26 cellular contexts compared by ENCODE assay signal in genomic region chr11:27466363-27466762, GRCh38. TPM values are rescaled to one million over a fixed set of nuclear protein-coding genes. Genes with fewer than 3 reads are reported as not detected.
A peak's percentile ranks its signal among the peaks of the same experiment; 100 is the strongest.
DNase-seq lines count a peak whose midpoint lies in the region; ATAC-seq, FAIRE-seq and TF ChIP-seq lines count a peak whose summit lies in the region.
"Had no signal": no experiment of that assay in that cellular context is flagged by ENCODE, and none has a peak within 500 bp of the region (broad histone marks: within the 10 kb centered on the region; RNA-seq: fewer than 3 reads in every experiment).

No MANE protein-coding gene starts in this region.

- peaks cover 17% of the 10 kb centered on the region for H4K20me1 ChIP-seq in hepatocyte (ENCODE audit: insufficient read depth, poor library complexity, severe bottlenecking)
- peaks cover 93% of the 10 kb centered on the region for H4K20me1 ChIP-seq in smooth muscle cell (ENCODE audit: low read depth)

- no peaks in the 10 kb centered on the region for H3K36me3 Mint-ChIP-seq in activated T-cell treated with anti-CD3 and anti-CD28 coated beads, Interleukin-2, amount 50 U/mL, for 24 hours (ENCODE audit: low read depth)
- H3K36me3 Mint-ChIP-seq: activated naive CD4-positive, alpha-beta T cell treated with anti-CD3 and anti-CD28 coated beads, Interleukin-2, amount 50 U/mL, for 24 hours had no signal

- H3K9me3 Mint-ChIP-seq in activated T-cell treated with anti-CD3 and anti-CD28 coated beads, Interleukin-2, amount 50 U/mL, for 24 hours: no peaks in the 10 kb centered on the region
- H3K9me3 Mint-ChIP-seq: activated CD8-positive, alpha-beta T cell treated with anti-CD3 and anti-CD28 coated beads for 36 hours; activated naive CD4-positive, alpha-beta T cell treated with anti-CD3 and anti-CD28 coated beads, Interleukin-2, amount 50 U/mL, for 24 hours; activated T-helper 2 cell treated with anti-CD3 and anti-CD28 coated beads, Interferon-gamma antibody, Interleukin-2, Interleukin-4, amounts not matched to agents 10 μg/mL and 5 μg/mL and 100 μg/mL, durations not matched to agents 14 hours and 24 hours and 36 hours; central memory CD8-positive, alpha-beta T cell had no signal

- H3K4me1 ChIP-seq in hepatocyte (ENCODE audit: insufficient read depth): peaks cover 52% of the 10 kb centered on the region
- H3K4me1 ChIP-seq in smooth muscle cell (ENCODE audit: low read depth): peaks cover 50% of the 10 kb centered on the region
- peaks cover 2 to 74% (median 39%) of the 10 kb centered on the region in 6 donors for H3K4me1 ChIP-seq in spleen

- no peaks in the 10 kb centered on the region for H3K9me3 ChIP-seq in hepatocyte (ENCODE audit: low read depth)
- no peaks in the 10 kb centered on the region for H3K9me3 ChIP-seq in smooth muscle cell (replicated peaks; ENCODE audit: low read depth)
- H3K9me3 ChIP-seq in spleen: no peaks in the 10 kb centered on the region
- H3K9me3 ChIP-seq: HAP-1, lower lobe of right lung, MG63 had no signal

- no peak for TF ChIP-seq CTCF in RWPE1 (conservative IDR thresholded peaks at IDR 0.05; ENCODE audit: low read depth)
- no peak for TF ChIP-seq CTCF in bronchial epithelial cell (IDR thresholded peaks at IDR 0.05; ENCODE audit: insufficient read depth, low read length, severe bottlenecking)
- no peak for TF ChIP-seq CTCF in hepatocyte (IDR thresholded peaks at IDR 0.05; ENCODE audit: poor library complexity)
- no peak for TF ChIP-seq CTCF in smooth muscle cell (IDR thresholded peaks at IDR 0.05; ENCODE audit: borderline replicate concordance, insufficient read depth, poor library complexity, severe bottlenecking)
- TF ChIP-seq CTCF in spleen (IDR thresholded peaks at IDR 0.05 in 8 of 11, conservative IDR thresholded peaks at IDR 0.05 in 3 of 11): no peak

- no peaks in the 10 kb centered on the region for H3K9me2 ChIP-seq in hepatocyte (replicated peaks; ENCODE audit: insufficient read depth)

- H3K4me2 ChIP-seq in hepatocyte: peak overlapping the region; percentile 14
- peak overlapping the region; percentile 62 for H3K4me2 ChIP-seq in smooth muscle cell

- H3K27me3 Mint-ChIP-seq in activated T-cell treated with anti-CD3 and anti-CD28 coated beads, Interleukin-2, amount 50 U/mL, for 24 hours: peaks cover 46% of the 10 kb centered on the region

- H3K4me3 ChIP-seq in bronchial epithelial cell (ENCODE audit: low read depth, low read length) (no peak overlapping the region), hepatocyte (no peak overlapping the region), smooth muscle cell (no peak overlapping the region), spleen (no peak overlapping the region)
- H3K4me3 ChIP-seq: HAP-1, lower lobe of right lung, MG63 had no signal

- no peak overlapping the region for H3K9ac ChIP-seq in smooth muscle cell (ENCODE audit: low read depth)

- H3K27me3 ChIP-seq in bronchial epithelial cell (ENCODE audit: control insufficient read depth, insufficient read depth, low read length): no peaks in the 10 kb centered on the region
- H3K27me3 ChIP-seq in hepatocyte: no peaks in the 10 kb centered on the region
- H3K27me3 ChIP-seq in smooth muscle cell (ENCODE audit: low read depth): no peaks in the 10 kb centered on the region
- H3K27me3 ChIP-seq in spleen (replicated peaks in 1 of 7): peaks cover 0 to 3% (median 0%) of the 10 kb centered on the region in 7 donors
- H3K27me3 ChIP-seq: MG63 had no signal

- H3K36me3 ChIP-seq in bronchial epithelial cell (ENCODE audit: control insufficient read depth, insufficient read depth, low read length) (no peaks in the 10 kb centered on the region), hepatocyte (replicated peaks; ENCODE audit: insufficient read depth, low read depth) (no peaks in the 10 kb centered on the region), smooth muscle cell (ENCODE audit: low read depth) (no peaks in the 10 kb centered on the region), spleen (no peaks in the 10 kb centered on the region)
- H3K36me3 ChIP-seq: HAP-1, lower lobe of right lung, MG63 had no signal

- no peak overlapping the region for H3K27ac Mint-ChIP-seq in activated T-cell treated with anti-CD3 and anti-CD28 coated beads, Interleukin-2, amount 50 U/mL, for 24 hours
- H3K27ac Mint-ChIP-seq: activated CD8-positive, alpha-beta T cell treated with anti-CD3 and anti-CD28 coated beads for 36 hours; activated naive CD4-positive, alpha-beta T cell treated with anti-CD3 and anti-CD28 coated beads, Interleukin-2, amount 50 U/mL, for 24 hours; activated T-helper 2 cell treated with anti-CD3 and anti-CD28 coated beads, Interferon-gamma antibody, Interleukin-2, Interleukin-4, amounts not matched to agents 10 μg/mL and 5 μg/mL and 100 μg/mL, durations not matched to agents 14 hours and 24 hours and 36 hours had no signal

- H3K4me1 Mint-ChIP-seq in activated T-cell treated with anti-CD3 and anti-CD28 coated beads, Interleukin-2, amount 50 U/mL, for 24 hours (ENCODE audit: low read depth): peaks cover 7% of the 10 kb centered on the region

- intact Hi-C loops in spleen (cut with DNase I; ENCODE audit: low total_unique reads): no loop called here

- H3K27ac ChIP-seq in RWPE1: peak overlapping the region; percentile 83
- peak overlapping the region; percentile 1 for H3K27ac ChIP-seq in hepatocyte
- peak overlapping the region; percentile 52 for H3K27ac ChIP-seq in smooth muscle cell (ENCODE audit: low read depth)
- H3K27ac ChIP-seq in spleen: peak overlapping the region in 1 of 8 donors; percentile 32
- H3K27ac ChIP-seq: lower lobe of right lung had no signal

- WGBS in hepatocyte (ENCODE audit: low lambda C conversion rate, missing lambda C conversion rate): 36% methylated on average over 1 of the region's 1 CpG
- 79% methylated on average over 1 of the region's 1 CpG for WGBS in smooth muscle cell (ENCODE audit: low lambda C conversion rate)
- 82 to 92% (median 88%) methylated on average over 1 of the region's 1 CpG for WGBS in spleen, 5 donors

- no peak overlapping the region for H3K4me3 Mint-ChIP-seq in activated T-cell treated with anti-CD3 and anti-CD28 coated beads, Interleukin-2, amount 50 U/mL, for 24 hours
- H3K4me3 Mint-ChIP-seq: activated CD8-positive, alpha-beta T cell treated with anti-CD3 and anti-CD28 coated beads for 36 hours; activated naive CD4-positive, alpha-beta T cell treated with anti-CD3 and anti-CD28 coated beads, Interleukin-2, amount 50 U/mL, for 24 hours; central memory CD8-positive, alpha-beta T cell had no signal

- no peak for ATAC-seq in GM18870 (IDR thresholded peaks at IDR 0.05; ENCODE audit: unreplicated experiment)
- ATAC-seq: activated CD8-positive, alpha-beta T cell treated with anti-CD3 and anti-CD28 coated beads for 36 hours; lower lobe of right lung had no signal

- FAIRE-seq in bronchial epithelial cell (lab: Jason Lieb, UNC): no peak
- FAIRE-seq: GM19239, TTC549 had no signal

- CTCF ChIA-PET in RWPE1 (lab: Yijun Ruan, JAX): no interaction called here

- peaks cover 12% of the 10 kb centered on the region for H3F3A ChIP-seq in smooth muscle cell (ENCODE audit: low read depth)

- POLR2A ChIA-PET in RWPE1 (lab: Yijun Ruan, JAX; ENCODE audit: low non-redundant PET): no interaction called here

- DNase-seq in RWPE1 (ENCODE audit: low spot score): no peak
- peak; percentile 73 for DNase-seq in bronchial epithelial cell (ENCODE audit: low read depth)
- no peak for DNase-seq in hepatocyte (ENCODE audit: low spot score)
- no peak for DNase-seq in smooth muscle cell (lab: John Stamatoyannopoulos, UW; ENCODE audit: unreplicated experiment)
- DNase-seq in spleen: no peak
- no peak for DNase-seq in HuH-7 (ENCODE audit: low spot score)
- DNase-seq in activated T-cell treated with anti-CD3 and anti-CD28 coated beads, Interleukin-2, amount 50 U/mL, for 24 hours: no peak
- DNase-seq: ACHN; activated CD8-positive, alpha-beta T cell treated with anti-CD3 and anti-CD28 coated beads for 36 hours; aorta; head of caudate nucleus; KBM-7; lower lobe of right lung; MG63; NCI-H226; RPMI8226; stimulated activated CD4-positive, alpha-beta T cell treated with anti-CD3 and anti-CD28 coated beads, Interleukin-1b, Interleukin-23, amount 100 ng/mL, for 48 hours; stimulated activated CD8-positive, alpha-beta memory T cell treated with anti-CD3 and anti-CD28 coated beads, Interleukin-4, amount 100 ng/mL, for 48 hours had no signal

- peaks cover 97% of the 10 kb centered on the region for H3K79me2 ChIP-seq in hepatocyte
- peaks cover 91% of the 10 kb centered on the region for H3K79me2 ChIP-seq in smooth muscle cell (ENCODE audit: low read depth)

- H2AFZ ChIP-seq in hepatocyte (no peak overlapping the region), smooth muscle cell (ENCODE audit: low read depth) (no peak overlapping the region)

- no peak for TF ChIP-seq POLR2A in spleen (IDR thresholded peaks at IDR 0.05)

RNA-seq across cellular contexts. Expression of gene LGR4, which starts 6.2 kb away (rescaled TPM):
- 12.3 and 17.4 TPM in 2 replicates for total RNA-seq in bronchial epithelial cell
- 108 and 115 TPM in 2 replicates for total RNA-seq in hepatocyte
- polyA plus RNA-seq in hepatocyte: 27.2 and 30.1 TPM in 2 replicates
- total RNA-seq in smooth muscle cell: 92.2 and 96.5 TPM in 2 replicates
- 21.4 and 35.9 TPM in 2 replicates for polyA plus RNA-seq in smooth muscle cell
- total RNA-seq in spleen: 10 to 100 TPM; 12.3 to 47.2 (median 33.8) TPM
- 1 to 10 TPM; 1.5 to 5.1 (median 1.5) TPM for polyA plus RNA-seq in spleen
- total RNA-seq: T-helper 1 cell treated with Interleukin-12 subunit alpha and Interleukin-12 subunit beta and Interleukin-4 antibody, amounts not matched to agents 30 ng/mL and 1 ng/mL, for 36 hours had no signal

RNA-seq across cellular contexts. Expression of gene LIN7C, which starts 40.2 kb away (rescaled TPM):
- 93.7 and 100 TPM in 2 replicates for total RNA-seq in bronchial epithelial cell
- total RNA-seq in hepatocyte: 52.9 and 55.5 TPM in 2 replicates
- polyA plus RNA-seq in hepatocyte: 22.4 and 23.5 TPM in 2 replicates
- 30.8 and 45.1 TPM in 2 replicates for total RNA-seq in smooth muscle cell
- polyA plus RNA-seq in smooth muscle cell: 11.3 and 12.1 TPM in 2 replicates
- total RNA-seq in spleen: 10 to 100 TPM; 24.7 to 42.4 (median 31.2) TPM
- 1 to 10 TPM; 4.8 to 8.9 (median 6.4) TPM for polyA plus RNA-seq in spleen
